9 cellular contexts compared by ENCODE assay signal in genomic region chr7:16345979-16346958, GRCh38.
DNase-seq lines count a peak whose midpoint lies in the region; ATAC-seq and TF ChIP-seq lines count a peak whose summit lies in the region.
"Had no signal": no experiment of that assay in that cellular context is flagged by ENCODE, and none has a peak within 500 bp of the region (broad histone marks: within the 10 kb centered on the region; RNA-seq: fewer than 3 reads in every experiment).

No MANE protein-coding gene starts in this region.

- H2AFZ ChIP-seq in Loucy (ENCODE audit: low read length): peak overlapping the region; percentile 17; the same call in 1 of the 2 replicates
- H2AFZ ChIP-seq in OCI-LY7 (ENCODE audit: low read length): no peak overlapping the region

- H4K20me1 ChIP-seq in Loucy (ENCODE audit: insufficient read depth, low read length, poor library complexity, severe bottlenecking): no peaks in the 10 kb centered on the region
- no peaks in the 10 kb centered on the region for H4K20me1 ChIP-seq in OCI-LY7 (ENCODE audit: insufficient read depth, low read length)

- ATAC-seq in GM21528 (IDR thresholded peaks at IDR 0.05; ENCODE audit: low FRiP score, unreplicated experiment) (peak; percentile 64), GM19035 (IDR thresholded peaks at IDR 0.05; ENCODE audit: unreplicated experiment) (no peak)

- TF ChIP-seq CTCF in AG09309 (IDR thresholded peaks at IDR 0.05; ENCODE audit: control insufficient read depth, insufficient read depth, low read depth, low read length, missing control alignments): no peak
- TF ChIP-seq CTCF in Loucy (conservative IDR thresholded peaks at IDR 0.05; ENCODE audit: low read length): no peak
- TF ChIP-seq CTCF in testis (IDR thresholded peaks at IDR 0.05): no peak
- no peak for TF ChIP-seq CTCF in OCI-LY7 (conservative IDR thresholded peaks at IDR 0.05; ENCODE audit: low read length)

- H3K27me3 ChIP-seq in Loucy (ENCODE audit: insufficient read depth, low read length, poor library complexity, severe bottlenecking) (peaks cover 4% of the 10 kb centered on the region), testis (no peaks in the 10 kb centered on the region)

- no peak overlapping the region for H3K4me3 ChIP-seq in AG09309 (ENCODE audit: control insufficient read depth, low read depth, low read length)
- H3K4me3 ChIP-seq in Loucy (ENCODE audit: low read length, poor library complexity, severe bottlenecking): peak overlapping the region; percentile 54
- no peak overlapping the region for H3K4me3 ChIP-seq in testis
- no peak overlapping the region for H3K4me3 ChIP-seq in OCI-LY7 (ENCODE audit: low read depth, low read length, poor library complexity, severe bottlenecking)

- intact Hi-C loops in testis (cut with DNase I; ENCODE audit: low total_unique reads) (no loop called here), OCI-LY7 (cut with micrococcal nuclease; ENCODE audit: unreplicated experiment) (no loop called here)

- H3K9me3 ChIP-seq in Loucy (ENCODE audit: insufficient read depth, low read depth, low read length) (peaks cover 45% of the 10 kb centered on the region), testis (no peaks in the 10 kb centered on the region), OCI-LY7 (ENCODE audit: low read length) (no peaks in the 10 kb centered on the region)

- H3K4me1 ChIP-seq in Loucy (ENCODE audit: insufficient read depth, low read length, poor library complexity, severe bottlenecking): peaks cover 41% of the 10 kb centered on the region
- H3K4me1 ChIP-seq in testis: no peaks in the 10 kb centered on the region
- H3K4me1 ChIP-seq in OCI-LY7 (ENCODE audit: insufficient read depth, low read length, poor library complexity, severe bottlenecking): no peaks in the 10 kb centered on the region

- POLR2A ChIA-PET in OCI-LY7 (lab: Charles Lee): no interaction called here

- CTCF ChIA-PET in OCI-LY7 (lab: Charles Lee; ENCODE audit: unreplicated experiment): no interaction called here

- H3F3A ChIP-seq in Loucy (ENCODE audit: low read depth): peaks cover 15% of the 10 kb centered on the region

- H3K9me2 ChIP-seq in Loucy (replicated peaks; ENCODE audit: low read depth, low read length) (no peaks in the 10 kb centered on the region), OCI-LY7 (ENCODE audit: insufficient read depth, low read length) (no peaks in the 10 kb centered on the region)

- no peak for TF ChIP-seq POLR2A in testis (IDR thresholded peaks at IDR 0.05)

- peak; percentile 45 for DNase-seq in AG09309 (ENCODE audit: low read depth)
- peak; percentile 49 for DNase-seq in fibroblast of peridontal ligament (ENCODE audit: extremely low read depth)
- no peak for DNase-seq in testis
- no peak for DNase-seq in OCI-LY7 (ENCODE audit: low spot score)
- DNase-seq in NCI-H748 treated with DMSO at 0.1 percent for 48 hours (lab: John Stamatoyannopoulos, UW): no peak
- DNase-seq: NCI-H1694 had no signal

- peak overlapping the region; percentile 74 for H3K4me2 ChIP-seq in Loucy (ENCODE audit: low read depth, low read length, poor library complexity, severe bottlenecking)
- H3K4me2 ChIP-seq in OCI-LY7 (ENCODE audit: low read length): no peak overlapping the region

- no TSS peak for BruUV-seq in OCI-LY7 (replicated peaks; lab: Mats Ljungman, UMichigan)

- H3K79me2 ChIP-seq in Loucy (ENCODE audit: insufficient read depth, low read length): no peaks in the 10 kb centered on the region
- H3K79me2 ChIP-seq in OCI-LY7 (ENCODE audit: insufficient read depth, low read depth, low read length): no peaks in the 10 kb centered on the region

- no peak overlapping the region for H3K27ac ChIP-seq in testis
- no peak overlapping the region for H3K27ac ChIP-seq in OCI-LY7 (ENCODE audit: low read depth, low read length, poor library complexity, severe bottlenecking)

- H3K9ac ChIP-seq in Loucy (ENCODE audit: low read depth, low read length, poor library complexity, severe bottlenecking): peak overlapping the region; percentile 63

- WGBS in testis, 2 donors: 62 to 72% methylated on average over 5 of the region's 5 CpGs

- H3K36me3 ChIP-seq in Loucy (ENCODE audit: insufficient read depth, low read length) (no peaks in the 10 kb centered on the region; the same call in 1 of the 2 replicates), testis (ENCODE audit: low read depth, missing control alignments) (no peaks in the 10 kb centered on the region), OCI-LY7 (ENCODE audit: insufficient read depth, low read length) (no peaks in the 10 kb centered on the region)

Comparison
In these comparisons a context has a peak if more than half of its experiments do, and no peak if none do; other contexts are left out.
1. DNase-seq: peak in AG09309 (single experiment) and fibroblast of peridontal ligament (single experiment); none in testis (single experiment), OCI-LY7 (single experiment) and NCI-H748 treated with DMSO at 0.1 percent for 48 hours (single experiment).